Comparison of ENCODE assay signal across 1 cellular context in genomic region chr16:58499615-58500328, GRCh38.
A peak's percentile ranks its signal among the peaks of the same experiment; 100 is the strongest.
TF ChIP-seq lines count a peak whose summit lies in the region.

NDRG4 (plus strand) TSS chr16:58500143; CDS start chr16:58500249, 106 bp downstream.

TF ChIP-seq in HepG2, 621 proteins besides CTCF, POLR2A, EP300 and RAD21 (continued from another document):
- TF ChIP-seq ZBED4 (CRISPR knock-in tag; IDR thresholded peaks at IDR 0.05; ENCODE audit: borderline replicate concordance) (no peak), NFE2L2 (IDR thresholded peaks at IDR 0.05; ENCODE audit: low read length) (peak; percentile 23; the same call in 1 of the 2 replicates), ZNF678 (CRISPR knock-in tag; IDR thresholded peaks at IDR 0.05) (no peak), GLI4 (CRISPR knock-in tag; IDR thresholded peaks at IDR 0.05; ENCODE audit: borderline replicate concordance) (no peak), BRCA1 (CRISPR knock-in tag; IDR thresholded peaks at IDR 0.05) (no peak), BATF2 (CRISPR knock-in tag; IDR thresholded peaks at IDR 0.05) (no peak), ZNF510 (CRISPR knock-in tag; IDR thresholded peaks at IDR 0.05; ENCODE audit: low read depth) (no peak), ZNF282 (IDR thresholded peaks at IDR 0.05; ENCODE audit: partially characterized antibody) (no peak), FOXP4 (CRISPR knock-in tag; IDR thresholded peaks at IDR 0.05) (no peak), ZFP36L1 (CRISPR knock-in tag; IDR thresholded peaks at IDR 0.05) (no peak), CEBPG (CRISPR knock-in tag; IDR thresholded peaks at IDR 0.05) (no peak), HOXA9 (CRISPR knock-in tag; IDR thresholded peaks at IDR 0.05; ENCODE audit: borderline replicate concordance) (no peak), ZNF143 (CRISPR knock-in tag; IDR thresholded peaks at IDR 0.05) (no peak), HOMEZ (CRISPR knock-in tag; IDR thresholded peaks at IDR 0.05; ENCODE audit: low read depth) (no peak), NR2F1 (CRISPR knock-in tag; IDR thresholded peaks at IDR 0.05) (no peak), ZNF788 (CRISPR knock-in tag; IDR thresholded peaks at IDR 0.05; ENCODE audit: borderline replicate concordance) (no peak), NR0B2 (CRISPR knock-in tag; IDR thresholded peaks at IDR 0.05) (no peak), ZSCAN9 (CRISPR knock-in tag; IDR thresholded peaks at IDR 0.05; ENCODE audit: borderline replicate concordance) (no peak), ESRRA (CRISPR knock-in tag; IDR thresholded peaks at IDR 0.05; ENCODE audit: low read depth) (no peak), ATF5 (CRISPR knock-in tag; IDR thresholded peaks at IDR 0.05; ENCODE audit: low read depth) (no peak), ZNF256 (CRISPR knock-in tag; conservative IDR thresholded peaks at IDR 0.05) (no peak), ZFP1 (CRISPR knock-in tag; IDR thresholded peaks at IDR 0.05) (no peak), GATAD2A (CRISPR knock-in tag; IDR thresholded peaks at IDR 0.05) (no peak), ZNF264 (CRISPR knock-in tag; IDR thresholded peaks at IDR 0.05) (no peak), ZNF784 (CRISPR knock-in tag; IDR thresholded peaks at IDR 0.05; ENCODE audit: borderline replicate concordance) (no peak), SP5 (CRISPR knock-in tag; IDR thresholded peaks at IDR 0.05; ENCODE audit: borderline replicate concordance, low read depth) (no peak), ZNF674 (CRISPR knock-in tag; IDR thresholded peaks at IDR 0.05; ENCODE audit: low read depth) (no peak), NPAS2 (CRISPR knock-in tag; IDR thresholded peaks at IDR 0.05; ENCODE audit: borderline replicate concordance) (no peak), ZNF780A (CRISPR knock-in tag; IDR thresholded peaks at IDR 0.05) (no peak), ISX (CRISPR knock-in tag; conservative IDR thresholded peaks at IDR 0.05) (no peak), PCBP1 (IDR thresholded peaks at IDR 0.05; ENCODE audit: borderline replicate concordance, low read depth, low read length) (0 out of 2 replicates have a peak, but pooled peaks have one; percentile 14), SOX6 (IDR thresholded peaks at IDR 0.05) (no peak), SOX6 (CRISPR knock-in tag; IDR thresholded peaks at IDR 0.05) (peak; percentile 31; the same call in 1 of the 2 replicates), RORA (CRISPR knock-in tag; IDR thresholded peaks at IDR 0.05) (no peak), ZNF777 (CRISPR knock-in tag; IDR thresholded peaks at IDR 0.05) (no peak)
- TF ChIP-seq, protein P1, sequence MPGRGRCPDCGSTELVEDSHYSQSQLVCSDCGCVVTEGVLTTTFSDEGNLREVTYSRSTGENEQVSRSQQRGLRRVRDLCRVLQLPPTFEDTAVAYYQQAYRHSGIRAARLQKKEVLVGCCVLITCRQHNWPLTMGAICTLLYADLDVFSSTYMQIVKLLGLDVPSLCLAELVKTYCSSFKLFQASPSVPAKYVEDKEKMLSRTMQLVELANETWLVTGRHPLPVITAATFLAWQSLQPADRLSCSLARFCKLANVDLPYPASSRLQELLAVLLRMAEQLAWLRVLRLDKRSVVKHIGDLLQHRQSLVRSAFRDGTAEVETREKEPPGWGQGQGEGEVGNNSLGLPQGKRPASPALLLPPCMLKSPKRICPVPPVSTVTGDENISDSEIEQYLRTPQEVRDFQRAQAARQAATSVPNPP (CRISPR knock-in tag; IDR thresholded peaks at IDR 0.05) = no peak
- TF ChIP-seq, protein P2, sequence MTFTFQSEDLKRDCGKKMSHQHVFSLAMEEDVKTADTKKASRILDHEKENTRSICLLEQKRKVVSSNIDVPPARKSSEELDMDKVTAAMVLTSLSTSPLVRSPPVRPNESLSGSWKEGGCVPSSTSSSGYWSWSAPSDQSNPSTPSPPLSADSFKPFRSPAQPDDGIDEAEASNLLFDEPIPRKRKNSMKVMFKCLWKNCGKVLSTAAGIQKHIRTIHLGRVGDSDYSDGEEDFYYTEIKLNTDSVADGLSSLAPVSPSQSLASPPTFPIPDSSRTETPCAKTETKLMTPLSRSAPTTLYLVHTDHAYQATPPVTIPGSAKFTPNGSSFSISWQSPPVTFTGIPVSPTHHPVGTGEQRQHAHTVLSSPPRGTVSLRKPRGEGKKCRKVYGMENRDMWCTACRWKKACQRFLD (CRISPR knock-in tag; IDR thresholded peaks at IDR 0.05; ENCODE audit: borderline replicate concordance) = no peak
- TF ChIP-seq, protein P3, sequence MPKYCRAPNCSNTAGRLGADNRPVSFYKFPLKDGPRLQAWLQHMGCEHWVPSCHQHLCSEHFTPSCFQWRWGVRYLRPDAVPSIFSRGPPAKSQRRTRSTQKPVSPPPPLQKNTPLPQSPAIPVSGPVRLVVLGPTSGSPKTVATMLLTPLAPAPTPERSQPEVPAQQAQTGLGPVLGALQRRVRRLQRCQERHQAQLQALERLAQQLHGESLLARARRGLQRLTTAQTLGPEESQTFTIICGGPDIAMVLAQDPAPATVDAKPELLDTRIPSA (CRISPR knock-in tag; IDR thresholded peaks at IDR 0.05; ENCODE audit: borderline replicate concordance) = no peak
- TF ChIP-seq, protein P4, sequence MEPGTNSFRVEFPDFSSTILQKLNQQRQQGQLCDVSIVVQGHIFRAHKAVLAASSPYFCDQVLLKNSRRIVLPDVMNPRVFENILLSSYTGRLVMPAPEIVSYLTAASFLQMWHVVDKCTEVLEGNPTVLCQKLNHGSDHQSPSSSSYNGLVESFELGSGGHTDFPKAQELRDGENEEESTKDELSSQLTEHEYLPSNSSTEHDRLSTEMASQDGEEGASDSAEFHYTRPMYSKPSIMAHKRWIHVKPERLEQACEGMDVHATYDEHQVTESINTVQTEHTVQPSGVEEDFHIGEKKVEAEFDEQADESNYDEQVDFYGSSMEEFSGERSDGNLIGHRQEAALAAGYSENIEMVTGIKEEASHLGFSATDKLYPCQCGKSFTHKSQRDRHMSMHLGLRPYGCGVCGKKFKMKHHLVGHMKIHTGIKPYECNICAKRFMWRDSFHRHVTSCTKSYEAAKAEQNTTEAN (CRISPR knock-in tag; conservative IDR thresholded peaks at IDR 0.05) = no peak
- TF ChIP-seq, protein P5, sequence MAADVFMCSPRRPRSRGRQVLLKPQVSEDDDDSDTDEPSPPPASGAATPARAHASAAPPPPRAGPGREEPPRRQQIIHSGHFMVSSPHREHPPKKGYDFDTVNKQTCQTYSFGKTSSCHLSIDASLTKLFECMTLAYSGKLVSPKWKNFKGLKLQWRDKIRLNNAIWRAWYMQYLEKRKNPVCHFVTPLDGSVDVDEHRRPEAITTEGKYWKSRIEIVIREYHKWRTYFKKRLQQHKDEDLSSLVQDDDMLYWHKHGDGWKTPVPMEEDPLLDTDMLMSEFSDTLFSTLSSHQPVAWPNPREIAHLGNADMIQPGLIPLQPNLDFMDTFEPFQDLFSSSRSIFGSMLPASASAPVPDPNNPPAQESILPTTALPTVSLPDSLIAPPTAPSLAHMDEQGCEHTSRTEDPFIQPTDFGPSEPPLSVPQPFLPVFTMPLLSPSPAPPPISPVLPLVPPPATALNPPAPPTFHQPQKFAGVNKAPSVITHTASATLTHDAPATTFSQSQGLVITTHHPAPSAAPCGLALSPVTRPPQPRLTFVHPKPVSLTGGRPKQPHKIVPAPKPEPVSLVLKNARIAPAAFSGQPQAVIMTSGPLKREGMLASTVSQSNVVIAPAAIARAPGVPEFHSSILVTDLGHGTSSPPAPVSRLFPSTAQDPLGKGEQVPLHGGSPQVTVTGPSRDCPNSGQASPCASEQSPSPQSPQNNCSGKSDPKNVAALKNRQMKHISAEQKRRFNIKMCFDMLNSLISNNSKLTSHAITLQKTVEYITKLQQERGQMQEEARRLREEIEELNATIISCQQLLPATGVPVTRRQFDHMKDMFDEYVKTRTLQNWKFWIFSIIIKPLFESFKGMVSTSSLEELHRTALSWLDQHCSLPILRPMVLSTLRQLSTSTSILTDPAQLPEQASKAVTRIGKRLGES (CRISPR knock-in tag; IDR thresholded peaks at IDR 0.05; ENCODE audit: borderline replicate concordance) = no peak
